1 cellular context compared by ENCODE assay signal in the genomic region with DNA sequence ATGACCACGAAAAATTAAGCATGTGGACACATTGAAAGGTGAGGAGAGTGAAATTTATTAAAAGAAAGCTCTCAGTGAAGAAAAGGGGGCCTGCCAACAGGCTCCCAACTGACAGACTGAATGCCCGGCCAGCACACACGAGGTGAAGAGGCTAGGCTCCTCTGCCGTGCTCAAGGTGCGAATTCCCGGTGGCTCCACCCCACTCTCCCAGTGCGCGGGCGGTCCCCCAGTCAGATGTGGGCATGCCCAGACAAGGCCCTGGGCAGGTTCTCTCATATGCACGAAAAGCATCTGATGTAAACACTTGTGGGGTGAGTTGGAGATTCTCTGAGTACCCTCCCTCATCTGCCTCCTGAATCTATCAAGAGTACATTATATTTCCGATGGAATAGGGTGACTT.
TF ChIP-seq lines count a peak whose summit lies in the region.

No MANE protein-coding gene starts in this region.

TF ChIP-seq in IMR-90, 13 proteins besides CTCF, POLR2A, EP300 and RAD21:
- TF ChIP-seq NFE2L2 (IDR thresholded peaks at IDR 0.05; ENCODE audit: low read depth, low read length) (no peak), MAZ (IDR thresholded peaks at IDR 0.05; ENCODE audit: borderline replicate concordance, low read depth, low read length) (no peak), MAFK (IDR thresholded peaks at IDR 0.05; ENCODE audit: low read depth, low read length) (no peak), BHLHE40 (IDR thresholded peaks at IDR 0.05; ENCODE audit: low read depth, low read length) (no peak), MXI1 (IDR thresholded peaks at IDR 0.05; ENCODE audit: borderline replicate concordance, low read depth, low read length) (no peak), CEBPB (IDR thresholded peaks at IDR 0.05; ENCODE audit: low read depth, low read length) (no peak), FOS (IDR thresholded peaks at IDR 0.05; ENCODE audit: low read depth, low read length) (no peak), RFX5 (IDR thresholded peaks at IDR 0.05; ENCODE audit: low read depth, low read length) (no peak), CHD1 (IDR thresholded peaks at IDR 0.05; ENCODE audit: low read depth, low read length) (no peak), SMC3 (IDR thresholded peaks at IDR 0.05; ENCODE audit: low read depth, low read length) (no peak), RCOR1 (IDR thresholded peaks at IDR 0.05; ENCODE audit: insufficient replicate concordance, low read length) (no peak)
- TF ChIP-seq, protein P1, sequence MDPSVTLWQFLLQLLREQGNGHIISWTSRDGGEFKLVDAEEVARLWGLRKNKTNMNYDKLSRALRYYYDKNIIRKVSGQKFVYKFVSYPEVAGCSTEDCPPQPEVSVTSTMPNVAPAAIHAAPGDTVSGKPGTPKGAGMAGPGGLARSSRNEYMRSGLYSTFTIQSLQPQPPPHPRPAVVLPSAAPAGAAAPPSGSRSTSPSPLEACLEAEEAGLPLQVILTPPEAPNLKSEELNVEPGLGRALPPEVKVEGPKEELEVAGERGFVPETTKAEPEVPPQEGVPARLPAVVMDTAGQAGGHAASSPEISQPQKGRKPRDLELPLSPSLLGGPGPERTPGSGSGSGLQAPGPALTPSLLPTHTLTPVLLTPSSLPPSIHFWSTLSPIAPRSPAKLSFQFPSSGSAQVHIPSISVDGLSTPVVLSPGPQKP (IDR thresholded peaks at IDR 0.05; ENCODE audit: borderline replicate concordance, low read depth, low read length), result no peak
- TF ChIP-seq, protein P2, sequence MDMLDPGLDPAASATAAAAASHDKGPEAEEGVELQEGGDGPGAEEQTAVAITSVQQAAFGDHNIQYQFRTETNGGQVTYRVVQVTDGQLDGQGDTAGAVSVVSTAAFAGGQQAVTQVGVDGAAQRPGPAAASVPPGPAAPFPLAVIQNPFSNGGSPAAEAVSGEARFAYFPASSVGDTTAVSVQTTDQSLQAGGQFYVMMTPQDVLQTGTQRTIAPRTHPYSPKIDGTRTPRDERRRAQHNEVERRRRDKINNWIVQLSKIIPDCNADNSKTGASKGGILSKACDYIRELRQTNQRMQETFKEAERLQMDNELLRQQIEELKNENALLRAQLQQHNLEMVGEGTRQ (IDR thresholded peaks at IDR 0.05; ENCODE audit: low read depth, low read length), result no peak
